Comparison of ENCODE assay signal across 20 cellular contexts in genomic region chr4:6380746-6381411, GRCh38.
DNase-seq lines count a peak whose midpoint lies in the region; ATAC-seq and TF ChIP-seq lines count a peak whose summit lies in the region.
"Had no signal": no experiment of that assay in that cellular context is flagged by ENCODE, and none has a peak within 500 bp of the region (broad histone marks: within the 10 kb centered on the region; RNA-seq: fewer than 3 reads in every experiment).

No MANE protein-coding gene starts in this region.

- no peaks in the 10 kb centered on the region for H3K36me3 ChIP-seq in endodermal cell (ENCODE audit: control insufficient read depth, insufficient read depth, low read length)
- no peaks in the 10 kb centered on the region for H3K36me3 ChIP-seq in neuronal stem cell (replicated peaks in 1 of 2; ENCODE audit: control insufficient read depth in 2 of 2, insufficient read depth in 2 of 2, low read length in 2 of 2)
- H3K36me3 ChIP-seq in aorta (ENCODE audit: control insufficient read depth in 1 of 2, insufficient read depth in 2 of 2, low read length in 1 of 2), result no peaks in the 10 kb centered on the region

- no peaks in the 10 kb centered on the region for H3K79me1 ChIP-seq in neuronal stem cell (ENCODE audit: low read depth, low read length)

- DNase-seq in Right ventricle myocardium inferior (ENCODE audit: missing footprints) (peak; percentile 32), left cardiac atrium (no peak), endodermal cell (peak; percentile 55), neuronal stem cell (ENCODE audit: low spot score) (no peak), aorta (peak; percentile 29 to 62), A172 (ENCODE audit: low spot score) (no peak)
- no peak for DNase-seq in stimulated activated naive CD4-positive, alpha-beta T cell (lab: John Stamatoyannopoulos, UW)
- DNase-seq: 8988T, Calu3, DMS79 treated with DMSO at 0.1 percent for 48 hours, GF-D8, NCI-H1048, NCI-H1417, NCI-H1694 treated with DMSO at 0.1 percent for 48 hours, NCI-H2081, NCI-H2227 treated with DMSO at 0.1 percent for 48 hours, NCI-H526 treated with DMSO at 0.1 percent for 48 hours, PC-9, SHP77 had no signal

- peak overlapping the region; percentile 42 for H2BK15ac ChIP-seq in neuronal stem cell (ENCODE audit: low read length)

- no peak overlapping the region for H2AFZ ChIP-seq in neuronal stem cell (ENCODE audit: low read length)
- H2AFZ ChIP-seq: PC-9 had no signal

- H3K27ac ChIP-seq in endodermal cell (ENCODE audit: low read depth, low read length), result no peak overlapping the region
- no peak overlapping the region for H3K27ac ChIP-seq in neuronal stem cell (replicated peaks; ENCODE audit: low read length)
- H3K27ac ChIP-seq in aorta (ENCODE audit: low read depth in 1 of 2, low read length in 2 of 2), result no peak overlapping the region
- H3K27ac ChIP-seq: PC-9 had no signal

- no peak overlapping the region for H3K23ac ChIP-seq in neuronal stem cell (ENCODE audit: low read depth, low read length, poor library complexity)

- H3K27me3 ChIP-seq in endodermal cell (ENCODE audit: control insufficient read depth, insufficient read depth, low read length, poor library complexity, severe bottlenecking) (no peaks in the 10 kb centered on the region), neuronal stem cell (ENCODE audit: control insufficient read depth in 3 of 3, insufficient read depth in 3 of 3, low read depth in 1 of 3, low read length in 3 of 3) (peaks cover 0 to 30% (median 0%) of the 10 kb centered on the region in 3 experiments), aorta (ENCODE audit: control insufficient read depth in 1 of 2, insufficient read depth in 2 of 2, low read length in 1 of 2) (no peaks in the 10 kb centered on the region)

- H4K91ac ChIP-seq in neuronal stem cell (ENCODE audit: low read depth, low read length, poor library complexity), result peak overlapping the region; percentile 15

- no peak overlapping the region for H4K8ac ChIP-seq in neuronal stem cell (ENCODE audit: low read depth, low read length)

- no peak overlapping the region for H3K27ac Mint-ChIP-seq in endodermal cell

- no peaks in the 10 kb centered on the region for H3K36me3 Mint-ChIP-seq in endodermal cell (ENCODE audit: low read depth)

- H2BK12ac ChIP-seq in neuronal stem cell (ENCODE audit: low read length), result no peak overlapping the region

- no peaks in the 10 kb centered on the region for H3K9me3 ChIP-seq in endodermal cell (ENCODE audit: control insufficient read depth, low read length)
- no peaks in the 10 kb centered on the region for H3K9me3 ChIP-seq in neuronal stem cell (replicated peaks in 1 of 2; ENCODE audit: control insufficient read depth in 2 of 2, insufficient read depth in 1 of 2, low read depth in 1 of 2, low read length in 2 of 2)
- H3K9me3 ChIP-seq in aorta (ENCODE audit: control insufficient read depth, low read length), result no peaks in the 10 kb centered on the region

- H3K4me1 Mint-ChIP-seq in endodermal cell, result no peaks in the 10 kb centered on the region

- peak overlapping the region; percentile 6 for H3K14ac ChIP-seq in neuronal stem cell (ENCODE audit: low read length)

- no peak for TF ChIP-seq CTCF in endodermal cell (conservative IDR thresholded peaks at IDR 0.05)

- no peak overlapping the region for H3K4me2 ChIP-seq in neuronal stem cell (ENCODE audit: insufficient read depth, low read length, poor library complexity, severe bottlenecking)
- H3K4me2 ChIP-seq: PC-9 had no signal

- H2AK5ac ChIP-seq in neuronal stem cell (ENCODE audit: low read depth, low read length), result peak overlapping the region; percentile 38

- 85 to 89% methylated on average over 5 to 21 of the region's 21 CpGs for WGBS in endodermal cell (ENCODE audit: insufficient coverage in 1 of 2, insufficient read length in 1 of 2), 2 experiments
- WGBS in neuronal stem cell (ENCODE audit: extremely low coverage in 2 of 2, insufficient read length in 2 of 2, insufficient replicate concordance in 1 of 2), 2 donors, result no CpG with 5 or more reads among the region's 21 CpGs
- 76 to 79% methylated on average over 19 to 21 of the region's 21 CpGs for WGBS in aorta, 2 donors

- no peak overlapping the region for H3K4ac ChIP-seq in neuronal stem cell (ENCODE audit: low read length)

- no peaks in the 10 kb centered on the region for H3K4me1 ChIP-seq in endodermal cell (ENCODE audit: control insufficient read depth, insufficient read depth, low read length)
- H3K4me1 ChIP-seq in neuronal stem cell (ENCODE audit: control insufficient read depth in 2 of 2, insufficient read depth in 1 of 2, low read depth in 1 of 2, low read length in 2 of 2), result peaks cover 0 to 25% of the 10 kb centered on the region in 2 donors
- no peaks in the 10 kb centered on the region for H3K4me1 ChIP-seq in aorta (ENCODE audit: control insufficient read depth in 1 of 2, insufficient read depth in 2 of 2, low read length in 2 of 2)

- intact Hi-C loops in Right ventricle myocardium inferior (cut with DNase I) (no loop called here), left cardiac atrium (cut with DNase I) (no loop called here), aorta (cut with DNase I) (no loop called here)

- no peak overlapping the region for H2BK120ac ChIP-seq in neuronal stem cell (ENCODE audit: low read depth, low read length)

- H3K18ac ChIP-seq in neuronal stem cell (ENCODE audit: low read length), result peak overlapping the region; percentile 48

- H3K9ac ChIP-seq in endodermal cell (ENCODE audit: extremely low read depth, low read length, poor library complexity, severe bottlenecking), result no peak overlapping the region
- no peak overlapping the region for H3K9ac ChIP-seq in neuronal stem cell (ENCODE audit: low read depth, low read length, poor library complexity)

- H2BK5ac ChIP-seq in neuronal stem cell (ENCODE audit: low read length), result no peak overlapping the region

- no peaks in the 10 kb centered on the region for H3K9me3 Mint-ChIP-seq in endodermal cell

- H3K27me3 Mint-ChIP-seq in endodermal cell (ENCODE audit: insufficient read depth), result no peaks in the 10 kb centered on the region

- no peak for ATAC-seq in Right ventricle myocardium inferior
- no peak for ATAC-seq in left cardiac atrium
- ATAC-seq in aorta (ENCODE audit: low FRiP score), result peak; percentile 12
- ATAC-seq: HCT116 had no signal

- no peak overlapping the region for H3K4me3 Mint-ChIP-seq in endodermal cell

- H3K4me3 ChIP-seq in endodermal cell (ENCODE audit: low read length) (no peak overlapping the region), neuronal stem cell (ENCODE audit: low read length in 2 of 2) (no peak overlapping the region), aorta (ENCODE audit: low read length in 2 of 2) (no peak overlapping the region)
- H3K4me3 ChIP-seq: PC-9 had no signal

Comparison
In these comparisons a context has a peak if more than half of its experiments do, and no peak if none do; other contexts are left out.
1. DNase-seq: peak in Right ventricle myocardium inferior (single experiment), endodermal cell (single experiment) and aorta (2 of 2); none in left cardiac atrium (single experiment), neuronal stem cell (single experiment), stimulated activated naive CD4-positive, alpha-beta T cell (0 of 6) and A172 (single experiment).